In the genomic region with DNA sequence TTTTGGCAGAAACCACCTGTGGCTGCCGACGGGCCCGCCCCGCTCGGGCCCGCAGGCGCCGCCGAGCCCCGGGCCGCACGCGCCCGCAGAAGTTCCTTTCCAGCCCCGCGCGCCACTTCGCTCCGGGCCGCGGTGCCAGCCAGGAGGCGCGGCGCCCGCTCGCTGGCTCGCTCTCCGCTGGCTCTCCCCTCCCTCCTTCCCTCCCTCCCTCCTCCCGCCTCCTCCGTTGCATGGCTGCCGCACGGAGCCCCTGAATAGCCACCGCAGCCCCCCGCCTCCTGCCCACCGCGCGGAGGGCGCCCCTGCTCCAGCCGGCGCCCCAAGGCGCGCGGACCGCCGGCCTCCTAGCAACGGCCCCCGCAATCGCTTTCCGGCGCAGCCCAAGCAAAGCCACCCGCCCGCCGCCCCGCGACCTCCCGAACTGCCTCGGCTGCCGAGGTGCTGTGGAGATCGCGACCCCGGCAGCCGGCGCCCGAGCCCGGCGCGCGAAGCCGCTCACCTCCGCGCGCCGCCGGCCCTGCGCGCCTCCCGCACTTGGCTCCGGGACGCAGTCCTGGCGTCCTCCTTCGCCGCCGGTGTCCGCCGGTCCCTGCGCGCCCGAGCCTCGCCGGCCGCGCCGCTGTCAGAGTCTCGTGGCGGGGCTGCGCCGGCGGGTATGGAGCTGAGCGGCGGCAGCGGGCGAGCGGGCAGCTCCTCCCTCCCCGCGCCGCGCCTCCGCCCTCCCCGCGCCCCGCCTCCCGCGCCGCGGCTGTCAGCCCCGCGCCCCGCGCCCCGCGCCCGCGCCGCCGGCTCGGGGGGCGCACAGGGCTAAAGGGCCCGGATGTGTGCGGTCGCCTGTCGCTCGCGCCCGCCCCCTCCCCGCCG, we compare ENCODE assay signal across 8 cellular contexts. TPM values are rescaled to one million over a fixed set of nuclear protein-coding genes. Genes with fewer than 3 reads are reported as not detected.
DNase-seq lines count a peak whose midpoint lies in the region; ATAC-seq, FAIRE-seq and TF ChIP-seq lines count a peak whose summit lies in the region.

Gene ZBTB7C (minus strand): TSS at position 657 of the 864 bp plus-strand sequence.

- no peak for FAIRE-seq in keratinocyte (lab: Jason Lieb, UNC)

- H3K27ac Mint-ChIP-seq in CD14-positive monocyte = no peak within 1 kb of the TSS

- H3K27ac ChIP-seq in breast epithelium (peak within 1 kb of the TSS; percentile 80 to 88), keratinocyte (ENCODE audit: control insufficient read depth, insufficient read depth, low read length) (peak within 1 kb of the TSS; percentile 6), smooth muscle cell (ENCODE audit: low read depth) (no peak within 1 kb of the TSS)

- no peaks in the 10 kb centered on the region for H3K9me1 ChIP-seq in keratinocyte (ENCODE audit: control insufficient read depth, extremely low read depth, insufficient read depth, low read length)

- peaks cover 7 to 28% (median 19%) of the 10 kb centered on the region in 7 donors for H3K9me3 Mint-ChIP-seq in CD14-positive monocyte

- dilution Hi-C loops in keratinocyte (cut with MboI; ENCODE audit: extremely low pct_ligation_motif_present, low sequenced_read_pairs) = no loop called here

- H3K9me3 ChIP-seq in breast epithelium (no peaks in the 10 kb centered on the region), keratinocyte (ENCODE audit: control insufficient read depth, low read depth, low read length) (no peaks in the 10 kb centered on the region), smooth muscle cell (replicated peaks; ENCODE audit: low read depth) (no peaks in the 10 kb centered on the region)

- no peaks in the 10 kb centered on the region for H3K27me3 ChIP-seq in breast epithelium
- peaks cover 25% of the 10 kb centered on the region for H3K27me3 ChIP-seq in keratinocyte (ENCODE audit: control insufficient read depth, extremely low read depth, insufficient read depth, low read length)
- H3K27me3 ChIP-seq in smooth muscle cell (ENCODE audit: low read depth) = peaks cover 49% of the 10 kb centered on the region

- no peaks in the 10 kb centered on the region for H3F3A ChIP-seq in smooth muscle cell (ENCODE audit: low read depth)

- no peak for TF ChIP-seq POLR2A in breast epithelium (IDR thresholded peaks at IDR 0.05)

- peak within 1 kb of the TSS; percentile 72 to 80 (median 74) for H3K4me3 ChIP-seq in breast epithelium
- peak within 1 kb of the TSS; percentile 63 to 81 (median 69) for H3K4me3 ChIP-seq in keratinocyte (ENCODE audit: control insufficient read depth in 2 of 3, extremely low read depth in 1 of 3, insufficient read depth in 2 of 3, low read depth in 1 of 3, low read length in 3 of 3)
- peak within 1 kb of the TSS; percentile 69 for H3K4me3 ChIP-seq in smooth muscle cell

- peak within 1 kb of the TSS; percentile 52 for H3K9ac ChIP-seq in keratinocyte (ENCODE audit: control insufficient read depth, extremely low read depth, insufficient read depth, low read length)
- no peak within 1 kb of the TSS for H3K9ac ChIP-seq in smooth muscle cell (ENCODE audit: low read depth)

- H3K79me2 ChIP-seq in keratinocyte (ENCODE audit: control insufficient read depth, insufficient read depth, low read length) = no peaks in the 10 kb centered on the region
- H3K79me2 ChIP-seq in smooth muscle cell (ENCODE audit: low read depth) = no peaks in the 10 kb centered on the region

- H3K36me3 ChIP-seq in breast epithelium = no peaks in the 10 kb centered on the region
- H3K36me3 ChIP-seq in keratinocyte (ENCODE audit: control insufficient read depth in 2 of 2, extremely low read depth in 1 of 2, insufficient read depth in 2 of 2, low read length in 2 of 2) = no peaks in the 10 kb centered on the region
- no peaks in the 10 kb centered on the region for H3K36me3 ChIP-seq in smooth muscle cell (ENCODE audit: low read depth)

- TF ChIP-seq CTCF in CD14-positive monocyte (IDR thresholded peaks at IDR 0.05) (no peak), GM20000 (IDR thresholded peaks at IDR 0.05; ENCODE audit: extremely low read depth, missing control alignments) (no peak), breast epithelium (IDR thresholded peaks at IDR 0.05) (no peak), keratinocyte (optimal IDR thresholded peaks at IDR 0.05 in 1 of 3, IDR thresholded peaks at IDR 0.05 in 1 of 3, conservative IDR thresholded peaks at IDR 0.05 in 1 of 3; ENCODE audit: extremely low read depth in 1 of 3, insufficient read depth in 2 of 3, low read length in 3 of 3) (no peak), smooth muscle cell (IDR thresholded peaks at IDR 0.05; ENCODE audit: borderline replicate concordance, insufficient read depth, poor library complexity, severe bottlenecking) (no peak)

- H3K36me3 Mint-ChIP-seq in CD14-positive monocyte = peaks cover 6 to 10% of the 10 kb centered on the region in 2 donors

- H3K27me3 Mint-ChIP-seq in CD14-positive monocyte (ENCODE audit: low read depth in 3 of 3) = peaks cover 63 to 87% (median 66%) of the 10 kb centered on the region in 3 donors

- H3K4me2 ChIP-seq in keratinocyte (ENCODE audit: control insufficient read depth, extremely low read depth, insufficient read depth, low read depth, low read length) (peak within 1 kb of the TSS; percentile 77), smooth muscle cell (peak within 1 kb of the TSS; percentile 100)

- H2AFZ ChIP-seq in keratinocyte (ENCODE audit: control insufficient read depth, low read length) = peak within 1 kb of the TSS; percentile 77
- peak within 1 kb of the TSS; percentile 94 for H2AFZ ChIP-seq in smooth muscle cell (ENCODE audit: low read depth)

- no peak for DNase-seq in CD14-positive monocyte (ENCODE audit: low spot score)
- peak; percentile 62 for DNase-seq in GM20000 (ENCODE audit: low spot score)
- peak; percentile 24 for DNase-seq in NCI-H748 treated with DMSO at 0.1 percent for 48 hours (lab: John Stamatoyannopoulos, UW)
- DNase-seq in breast epithelium (ENCODE audit: low spot score in 2 of 2) = no peak
- DNase-seq in keratinocyte (ENCODE audit: low read depth, low spot score) = no peak
- DNase-seq in smooth muscle cell (lab: John Stamatoyannopoulos, UW; ENCODE audit: unreplicated experiment) = no peak

- H3K4me3 Mint-ChIP-seq in CD14-positive monocyte = peak within 1 kb of the TSS; percentile 81 to 88

- under 1% methylated on average over 51 of the region's 136 CpGs for WGBS in smooth muscle cell (ENCODE audit: low lambda C conversion rate)

- peaks cover 0 to 4% of the 10 kb centered on the region in 2 donors for H3K4me1 ChIP-seq in breast epithelium
- H3K4me1 ChIP-seq in keratinocyte (ENCODE audit: control insufficient read depth, extremely low read depth, insufficient read depth, low read length) = peaks cover 24% of the 10 kb centered on the region
- peaks cover 18% of the 10 kb centered on the region for H3K4me1 ChIP-seq in smooth muscle cell (ENCODE audit: low read depth)

- peaks cover 18% of the 10 kb centered on the region for H3K4me1 Mint-ChIP-seq in CD14-positive monocyte

- H4K20me1 ChIP-seq in keratinocyte (ENCODE audit: control insufficient read depth, extremely low read depth, insufficient read depth, low read length) (no peaks in the 10 kb centered on the region), smooth muscle cell (ENCODE audit: low read depth) (no peaks in the 10 kb centered on the region)

- intact Hi-C loops in CD14-positive monocyte (cut with micrococcal nuclease) (no loop called here), breast epithelium (cut with DNase I; ENCODE audit: low total_unique reads) (no loop called here)

- no peak for ATAC-seq in GM19467 (IDR thresholded peaks at IDR 0.05; ENCODE audit: unreplicated experiment)
- no peak for ATAC-seq in GM21825 (IDR thresholded peaks at IDR 0.05; ENCODE audit: unreplicated experiment)

RNA-seq across cellular contexts. Expression of gene ZBTB7C, which starts in this region (rescaled TPM):
- polyA plus RNA-seq in CD14-positive monocyte (under 1 TPM in 1 of 2 donors, not detected in 1; 0.09 TPM), keratinocyte (0.15 to 0.77 TPM (median 0.58 TPM) in 3 replicates), smooth muscle cell (0.48 TPM in 1 of 2 replicates, not detected in the other)
- total RNA-seq in breast epithelium (10 to 100 TPM in 1 of 3 donors, 1 to 10 TPM in 2; 5.6 to 26.5 (median 6.1) TPM), smooth muscle cell (0.45 and 0.63 TPM in 2 replicates)
- 0.76 TPM for polyA plus RNA-seq in keratinocyte (2011; ENCODE audit: low read depth)
- polyA plus RNA-seq in keratinocyte (2011; cell fraction: cytosol; rRNA removed) = 0.28 and 0.30 TPM in 2 replicates
- polyA plus RNA-seq in keratinocyte (2011; cell fraction: nucleus; rRNA removed) = 0.72 and 1.1 TPM in 2 replicates
- 0.80 and 4.0 TPM in 2 replicates for polyA plus RNA-seq in keratinocyte (2012; ENCODE audit: low replicate concordance)
- polyA minus RNA-seq in keratinocyte = 0.22 to 0.66 TPM (median 0.62 TPM) in 3 replicates
- polyA minus RNA-seq in keratinocyte (2011; cell fraction: cytosol; rRNA and poly(A)+ RNA removed) = not detected
- 0.32 and 1.1 TPM in 2 replicates for polyA minus RNA-seq in keratinocyte (2011; cell fraction: nucleus; rRNA and poly(A)+ RNA removed)

Comparison
In these comparisons a context has a peak if more than half of its experiments do, and no peak if none do; other contexts are left out.
1. DNase-seq: peak in GM20000 (single experiment) and NCI-H748 treated with DMSO at 0.1 percent for 48 hours (single experiment); none in CD14-positive monocyte (single experiment), breast epithelium (0 of 2), keratinocyte (single experiment) and smooth muscle cell (single experiment).
2. Peak in every context shown above with its lines, with median percentiles within 50 percentile points of each other: H3K4me3 ChIP-seq.